In genomic region chr22:41947181-41948080, GRCh38 we compare ENCODE assay signal across 8 cellular contexts. TPM values are rescaled to one million over a fixed set of nuclear protein-coding genes. Genes with fewer than 3 reads are reported as not detected.
DNase-seq lines count a peak whose midpoint lies in the region; ATAC-seq, FAIRE-seq and TF ChIP-seq lines count a peak whose summit lies in the region.

No MANE protein-coding gene starts in this region.

- H3K4me1 ChIP-seq in astrocyte (ENCODE audit: insufficient read depth, low read length) = peaks cover 19% of the 10 kb centered on the region

- no peaks in the 10 kb centered on the region for H3K27me3 ChIP-seq in astrocyte (ENCODE audit: insufficient read depth, low read length)

- no peak for DNase-seq in activated naive CD4-positive, alpha-beta T cell (lab: John Stamatoyannopoulos, UW)
- DNase-seq in astrocyte (ENCODE audit: low read depth) (no peak), lower leg skin (ENCODE audit: low spot score in 2 of 2) (no peak), type B pancreatic cell (ENCODE audit: extremely low spot score, unreplicated experiment) (no peak), NAMALWA (ENCODE audit: low spot score) (no peak)

- H3K27ac Mint-ChIP-seq in activated naive CD4-positive, alpha-beta T cell treated with anti-CD3 and anti-CD28 coated beads, Interleukin-2, amount 50 U/mL, for 24 hours = peak overlapping the region; percentile 70
- H3K27ac Mint-ChIP-seq in astrocyte (ENCODE audit: unreplicated experiment) (peak overlapping the region; percentile 26), type B pancreatic cell (peak overlapping the region; percentile 76)

- H3K9me3 Mint-ChIP-seq in activated naive CD4-positive, alpha-beta T cell treated with anti-CD3 and anti-CD28 coated beads, Interleukin-2, amount 50 U/mL, for 24 hours = no peaks in the 10 kb centered on the region
- H3K9me3 Mint-ChIP-seq in astrocyte (ENCODE audit: unreplicated experiment) = peaks cover 2% of the 10 kb centered on the region
- H3K9me3 Mint-ChIP-seq in type B pancreatic cell = no peaks in the 10 kb centered on the region

- H4K20me1 ChIP-seq in astrocyte (ENCODE audit: insufficient read depth, low read length) = peaks cover 6% of the 10 kb centered on the region

- intact Hi-C loops in lower leg skin (cut with DNase I; ENCODE audit: low total_unique reads) = loop anchor here (10.0 kb wide), 2 partner anchors 123 to 253 kb away; partner anchors contain the start of gene MEI1

- no peak for TF ChIP-seq CTCF in astrocyte (IDR thresholded peaks at IDR 0.05; ENCODE audit: insufficient read depth, low read depth, low read length)
- no peak for TF ChIP-seq CTCF in lower leg skin (IDR thresholded peaks at IDR 0.05)
- no peak for TF ChIP-seq CTCF in type B pancreatic cell (conservative IDR thresholded peaks at IDR 0.05)

- H3K79me2 ChIP-seq in astrocyte (ENCODE audit: insufficient read depth, low read length) = peaks cover 7% of the 10 kb centered on the region

- peak overlapping the region; percentile 73 for H3K27ac ChIP-seq in astrocyte (ENCODE audit: low read depth, low read length)

- no peaks in the 10 kb centered on the region for H3K27me3 Mint-ChIP-seq in activated naive CD4-positive, alpha-beta T cell treated with anti-CD3 and anti-CD28 coated beads, Interleukin-2, amount 50 U/mL, for 24 hours
- H3K27me3 Mint-ChIP-seq in astrocyte (ENCODE audit: low read depth, unreplicated experiment) = peaks cover 3% of the 10 kb centered on the region
- H3K27me3 Mint-ChIP-seq in type B pancreatic cell = no peaks in the 10 kb centered on the region

- FAIRE-seq in astrocyte (lab: Jason Lieb, UNC) = no peak

- H3K4me1 Mint-ChIP-seq in activated naive CD4-positive, alpha-beta T cell treated with anti-CD3 and anti-CD28 coated beads, Interleukin-2, amount 50 U/mL, for 24 hours = peaks cover 7% of the 10 kb centered on the region
- H3K4me1 Mint-ChIP-seq in astrocyte (ENCODE audit: low read depth, unreplicated experiment) = peaks cover 4% of the 10 kb centered on the region
- H3K4me1 Mint-ChIP-seq in type B pancreatic cell (ENCODE audit: unreplicated experiment) = peaks cover 29% of the 10 kb centered on the region

- peaks cover 4% of the 10 kb centered on the region for H3K36me3 ChIP-seq in astrocyte (ENCODE audit: insufficient read depth, low read length)

- H3K4me3 ChIP-seq in astrocyte (ENCODE audit: insufficient read depth, low read depth, low read length) = peak overlapping the region; percentile 82
- peak overlapping the region; percentile 40 for H3K4me3 ChIP-seq in lower leg skin (ENCODE audit: low read depth, poor library complexity, severe bottlenecking)

- peak overlapping the region; percentile 99 for H2AFZ ChIP-seq in astrocyte (ENCODE audit: low read depth, low read length)

- H3K9ac ChIP-seq in astrocyte (ENCODE audit: low read length) = peak overlapping the region; percentile 80

- H3K9me3 ChIP-seq in astrocyte (ENCODE audit: insufficient read depth, low read depth, low read length) = no peaks in the 10 kb centered on the region

- 47% methylated on average over 33 of the region's 33 CpGs for WGBS in lower leg skin, 2 donors

- H3K4me2 ChIP-seq in astrocyte (ENCODE audit: low read length) = peak overlapping the region; percentile 96

- ATAC-seq in esophagus mucosa (no peak), HG03460 (IDR thresholded peaks at IDR 0.05; ENCODE audit: unreplicated experiment) (no peak)

- no peak for TF ChIP-seq POLR2A in lower leg skin (IDR thresholded peaks at IDR 0.05)

- peak overlapping the region; percentile 88 for H3K4me3 Mint-ChIP-seq in activated naive CD4-positive, alpha-beta T cell treated with anti-CD3 and anti-CD28 coated beads, Interleukin-2, amount 50 U/mL, for 24 hours
- H3K4me3 Mint-ChIP-seq in astrocyte (ENCODE audit: unreplicated experiment) (peak overlapping the region; percentile 86), type B pancreatic cell (peak overlapping the region; percentile 92)

- peaks cover 3% of the 10 kb centered on the region for H3K36me3 Mint-ChIP-seq in activated naive CD4-positive, alpha-beta T cell treated with anti-CD3 and anti-CD28 coated beads, Interleukin-2, amount 50 U/mL, for 24 hours
- H3K36me3 Mint-ChIP-seq in astrocyte (ENCODE audit: low read depth, unreplicated experiment) = no peaks in the 10 kb centered on the region
- peaks cover 3% of the 10 kb centered on the region for H3K36me3 Mint-ChIP-seq in type B pancreatic cell

RNA-seq across cellular contexts. Expression of gene CENPM, which starts 0.5 kb away (rescaled TPM):
- total RNA-seq in astrocyte = 0.84 and 2.0 TPM in 2 replicates
- total RNA-seq in lower leg skin = 10 to 100 TPM in 2 of 4 donors, 1 to 10 TPM in 2; 5.9 to 20.2 (median 9.1) TPM
- total RNA-seq in type B pancreatic cell (ENCODE audit: low replicate concordance) = 12.2 and 29.4 TPM in 2 replicates
- 10.6 TPM for total RNA-seq in esophagus mucosa

RNA-seq across cellular contexts. Expression of gene TNFRSF13C, which starts 20.8 kb away (rescaled TPM):
- 0.12 TPM in 1 of 2 replicates, not detected in the other for total RNA-seq in astrocyte
- total RNA-seq in lower leg skin = 1 to 10 TPM; 1.6 to 2.9 (median 1.7) TPM
- 0.79 and 3.4 TPM in 2 replicates for total RNA-seq in type B pancreatic cell (ENCODE audit: low replicate concordance)
- total RNA-seq in esophagus mucosa = 1.00 TPM

RNA-seq across cellular contexts. Expression of gene SEPTIN3, which starts 21.8 kb away (rescaled TPM):
- 0.43 and 0.52 TPM in 2 replicates for total RNA-seq in astrocyte
- 1 to 10 TPM in 2 of 4 donors, under 1 TPM in 2; 0.76 to 1.2 (median 0.96) TPM for total RNA-seq in lower leg skin
- 3.7 and 16.3 TPM in 2 replicates for total RNA-seq in type B pancreatic cell (ENCODE audit: low replicate concordance)
- 0.24 TPM for total RNA-seq in esophagus mucosa

RNA-seq across cellular contexts. Expression of gene SHISA8, which starts 32.6 kb away (rescaled TPM):
- total RNA-seq in astrocyte = not detected in 2 replicates
- total RNA-seq in lower leg skin = 1 to 10 TPM in 2 of 4 donors, under 1 TPM in 2; 0.46 to 2.0 (median 1.0) TPM
- 0.22 and 0.45 TPM in 2 replicates for total RNA-seq in type B pancreatic cell (ENCODE audit: low replicate concordance)
- 0.16 TPM for total RNA-seq in esophagus mucosa

Comparison
In these comparisons a context has a peak if more than half of its experiments do, and no peak if none do; other contexts are left out.
1. H3K27ac Mint-ChIP-seq: peak in every context shown above with its lines; median percentile 76 in type B pancreatic cell; 70 in activated naive CD4-positive, alpha-beta T cell treated with anti-CD3 and anti-CD28 coated beads, Interleukin-2, amount 50 U/mL, for 24 hours; 26 in astrocyte.